Comparison of ENCODE assay signal across 1 cellular context in the genomic region with DNA sequence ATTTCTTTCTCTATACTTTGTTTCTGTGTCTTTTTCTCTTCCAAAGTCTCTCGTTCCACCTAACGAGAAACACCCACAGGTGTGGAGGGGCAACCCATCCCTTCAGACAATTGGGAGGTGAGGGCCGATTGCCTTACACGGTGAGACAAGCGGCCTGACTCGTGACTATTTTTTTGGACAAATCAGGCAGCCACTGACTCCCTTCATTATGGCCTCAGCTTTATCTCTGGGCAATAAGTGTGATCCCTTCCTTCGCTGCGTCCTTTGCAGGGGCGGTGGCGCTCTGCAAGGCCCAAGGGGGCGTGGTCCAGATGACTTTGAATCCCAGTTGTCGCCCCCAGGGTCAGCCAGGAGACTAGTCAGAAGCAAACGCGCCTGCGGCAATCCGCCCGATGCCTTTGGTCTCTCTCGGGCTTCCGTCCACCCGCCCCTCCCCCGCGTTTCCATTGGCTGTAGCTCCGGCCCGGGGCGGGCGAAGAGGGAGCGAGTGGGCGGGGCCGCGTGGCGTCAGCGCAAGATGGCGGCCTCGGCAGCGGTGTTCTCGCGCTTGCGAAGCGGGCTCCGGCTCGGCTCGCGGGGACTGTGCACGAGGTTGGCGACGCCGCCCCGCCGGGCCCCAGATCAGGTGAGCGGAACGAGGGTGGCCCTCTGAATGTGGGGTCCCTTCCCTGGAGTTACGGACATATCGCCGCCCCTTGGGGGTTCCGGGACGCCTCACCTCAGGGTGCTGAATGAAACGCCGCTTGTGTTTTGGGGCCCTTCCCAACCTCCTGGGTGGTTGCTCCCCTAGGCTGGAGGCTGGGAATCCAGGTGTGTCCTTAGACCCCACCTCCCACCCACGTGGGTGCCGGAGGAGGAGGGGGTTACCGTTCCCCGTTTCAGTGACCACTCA.
A peak's percentile ranks its signal among the peaks of the same experiment; 100 is the strongest.
TF ChIP-seq lines count a peak whose summit lies in the region.

A gene (plus strand): TSS at position 502 of the 892 bp plus-strand sequence. CDS start 16 bp downstream, at position 518.

TF ChIP-seq in HEK293, 187 proteins besides CTCF, POLR2A, EP300 and RAD21 (continued from another document and continues in another):
- TF ChIP-seq, protein P1, sequence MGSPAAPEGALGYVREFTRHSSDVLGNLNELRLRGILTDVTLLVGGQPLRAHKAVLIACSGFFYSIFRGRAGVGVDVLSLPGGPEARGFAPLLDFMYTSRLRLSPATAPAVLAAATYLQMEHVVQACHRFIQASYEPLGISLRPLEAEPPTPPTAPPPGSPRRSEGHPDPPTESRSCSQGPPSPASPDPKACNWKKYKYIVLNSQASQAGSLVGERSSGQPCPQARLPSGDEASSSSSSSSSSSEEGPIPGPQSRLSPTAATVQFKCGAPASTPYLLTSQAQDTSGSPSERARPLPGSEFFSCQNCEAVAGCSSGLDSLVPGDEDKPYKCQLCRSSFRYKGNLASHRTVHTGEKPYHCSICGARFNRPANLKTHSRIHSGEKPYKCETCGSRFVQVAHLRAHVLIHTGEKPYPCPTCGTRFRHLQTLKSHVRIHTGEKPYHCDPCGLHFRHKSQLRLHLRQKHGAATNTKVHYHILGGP (tag by site-specific recombination; IDR thresholded peaks at IDR 0.05) = no peak
- TF ChIP-seq, protein P2, sequence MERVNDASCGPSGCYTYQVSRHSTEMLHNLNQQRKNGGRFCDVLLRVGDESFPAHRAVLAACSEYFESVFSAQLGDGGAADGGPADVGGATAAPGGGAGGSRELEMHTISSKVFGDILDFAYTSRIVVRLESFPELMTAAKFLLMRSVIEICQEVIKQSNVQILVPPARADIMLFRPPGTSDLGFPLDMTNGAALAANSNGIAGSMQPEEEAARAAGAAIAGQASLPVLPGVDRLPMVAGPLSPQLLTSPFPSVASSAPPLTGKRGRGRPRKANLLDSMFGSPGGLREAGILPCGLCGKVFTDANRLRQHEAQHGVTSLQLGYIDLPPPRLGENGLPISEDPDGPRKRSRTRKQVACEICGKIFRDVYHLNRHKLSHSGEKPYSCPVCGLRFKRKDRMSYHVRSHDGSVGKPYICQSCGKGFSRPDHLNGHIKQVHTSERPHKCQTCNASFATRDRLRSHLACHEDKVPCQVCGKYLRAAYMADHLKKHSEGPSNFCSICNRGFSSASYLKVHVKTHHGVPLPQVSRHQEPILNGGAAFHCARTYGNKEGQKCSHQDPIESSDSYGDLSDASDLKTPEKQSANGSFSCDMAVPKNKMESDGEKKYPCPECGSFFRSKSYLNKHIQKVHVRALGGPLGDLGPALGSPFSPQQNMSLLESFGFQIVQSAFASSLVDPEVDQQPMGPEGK (tag by site-specific recombination; IDR thresholded peaks at IDR 0.05) = peak; percentile 99
- TF ChIP-seq ZNF416 (tag by site-specific recombination; IDR thresholded peaks at IDR 0.05) = no peak
- TF ChIP-seq ZNF292 (tag by site-specific recombination; IDR thresholded peaks at IDR 0.05; ENCODE audit: borderline replicate concordance, low read depth) = no peak
- no peak for TF ChIP-seq MYNN (tag by site-specific recombination; IDR thresholded peaks at IDR 0.05; ENCODE audit: borderline replicate concordance)
- TF ChIP-seq, protein P3, sequence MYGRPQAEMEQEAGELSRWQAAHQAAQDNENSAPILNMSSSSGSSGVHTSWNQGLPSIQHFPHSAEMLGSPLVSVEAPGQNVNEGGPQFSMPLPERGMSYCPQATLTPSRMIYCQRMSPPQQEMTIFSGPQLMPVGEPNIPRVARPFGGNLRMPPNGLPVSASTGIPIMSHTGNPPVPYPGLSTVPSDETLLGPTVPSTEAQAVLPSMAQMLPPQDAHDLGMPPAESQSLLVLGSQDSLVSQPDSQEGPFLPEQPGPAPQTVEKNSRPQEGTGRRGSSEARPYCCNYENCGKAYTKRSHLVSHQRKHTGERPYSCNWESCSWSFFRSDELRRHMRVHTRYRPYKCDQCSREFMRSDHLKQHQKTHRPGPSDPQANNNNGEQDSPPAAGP (tag by site-specific recombination; IDR thresholded peaks at IDR 0.05) = peak; percentile 94
- TF ChIP-seq, protein P4, sequence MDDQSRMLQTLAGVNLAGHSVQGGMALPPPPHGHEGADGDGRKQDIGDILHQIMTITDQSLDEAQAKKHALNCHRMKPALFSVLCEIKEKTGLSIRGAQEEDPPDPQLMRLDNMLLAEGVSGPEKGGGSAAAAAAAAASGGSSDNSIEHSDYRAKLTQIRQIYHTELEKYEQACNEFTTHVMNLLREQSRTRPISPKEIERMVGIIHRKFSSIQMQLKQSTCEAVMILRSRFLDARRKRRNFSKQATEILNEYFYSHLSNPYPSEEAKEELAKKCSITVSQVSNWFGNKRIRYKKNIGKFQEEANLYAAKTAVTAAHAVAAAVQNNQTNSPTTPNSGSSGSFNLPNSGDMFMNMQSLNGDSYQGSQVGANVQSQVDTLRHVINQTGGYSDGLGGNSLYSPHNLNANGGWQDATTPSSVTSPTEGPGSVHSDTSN (CRISPR knock-in tag; IDR thresholded peaks at IDR 0.05) = peak; percentile 45; the same call in 1 of the 2 replicates
- TF ChIP-seq, protein P5, sequence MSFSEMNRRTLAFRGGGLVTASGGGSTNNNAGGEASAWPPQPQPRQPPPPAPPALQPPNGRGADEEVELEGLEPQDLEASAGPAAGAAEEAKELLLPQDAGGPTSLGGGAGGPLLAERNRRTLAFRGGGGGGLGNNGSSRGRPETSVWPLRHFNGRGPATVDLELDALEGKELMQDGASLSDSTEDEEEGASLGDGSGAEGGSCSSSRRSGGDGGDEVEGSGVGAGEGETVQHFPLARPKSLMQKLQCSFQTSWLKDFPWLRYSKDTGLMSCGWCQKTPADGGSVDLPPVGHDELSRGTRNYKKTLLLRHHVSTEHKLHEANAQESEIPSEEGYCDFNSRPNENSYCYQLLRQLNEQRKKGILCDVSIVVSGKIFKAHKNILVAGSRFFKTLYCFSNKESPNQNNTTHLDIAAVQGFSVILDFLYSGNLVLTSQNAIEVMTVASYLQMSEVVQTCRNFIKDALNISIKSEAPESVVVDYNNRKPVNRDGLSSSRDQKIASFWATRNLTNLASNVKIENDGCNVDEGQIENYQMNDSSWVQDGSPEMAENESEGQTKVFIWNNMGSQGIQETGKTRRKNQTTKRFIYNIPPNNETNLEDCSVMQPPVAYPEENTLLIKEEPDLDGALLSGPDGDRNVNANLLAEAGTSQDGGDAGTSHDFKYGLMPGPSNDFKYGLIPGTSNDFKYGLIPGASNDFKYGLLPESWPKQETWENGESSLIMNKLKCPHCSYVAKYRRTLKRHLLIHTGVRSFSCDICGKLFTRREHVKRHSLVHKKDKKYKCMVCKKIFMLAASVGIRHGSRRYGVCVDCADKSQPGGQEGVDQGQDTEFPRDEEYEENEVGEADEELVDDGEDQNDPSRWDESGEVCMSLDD (tag by site-specific recombination; IDR thresholded peaks at IDR 0.05) = peak; percentile 86
- TF ChIP-seq ZNF529 (tag by site-specific recombination; IDR thresholded peaks at IDR 0.05; ENCODE audit: insufficient replicate concordance) = no peak
- TF ChIP-seq ZNF350 (tag by site-specific recombination; IDR thresholded peaks at IDR 0.05) = no peak
- no peak for TF ChIP-seq ZNF48 (tag by site-specific recombination; IDR thresholded peaks at IDR 0.05)
- TF ChIP-seq ZNF558 (tag by site-specific recombination; IDR thresholded peaks at IDR 0.05) = no peak; the same call in 1 of the 2 replicates
- TF ChIP-seq, protein P6, sequence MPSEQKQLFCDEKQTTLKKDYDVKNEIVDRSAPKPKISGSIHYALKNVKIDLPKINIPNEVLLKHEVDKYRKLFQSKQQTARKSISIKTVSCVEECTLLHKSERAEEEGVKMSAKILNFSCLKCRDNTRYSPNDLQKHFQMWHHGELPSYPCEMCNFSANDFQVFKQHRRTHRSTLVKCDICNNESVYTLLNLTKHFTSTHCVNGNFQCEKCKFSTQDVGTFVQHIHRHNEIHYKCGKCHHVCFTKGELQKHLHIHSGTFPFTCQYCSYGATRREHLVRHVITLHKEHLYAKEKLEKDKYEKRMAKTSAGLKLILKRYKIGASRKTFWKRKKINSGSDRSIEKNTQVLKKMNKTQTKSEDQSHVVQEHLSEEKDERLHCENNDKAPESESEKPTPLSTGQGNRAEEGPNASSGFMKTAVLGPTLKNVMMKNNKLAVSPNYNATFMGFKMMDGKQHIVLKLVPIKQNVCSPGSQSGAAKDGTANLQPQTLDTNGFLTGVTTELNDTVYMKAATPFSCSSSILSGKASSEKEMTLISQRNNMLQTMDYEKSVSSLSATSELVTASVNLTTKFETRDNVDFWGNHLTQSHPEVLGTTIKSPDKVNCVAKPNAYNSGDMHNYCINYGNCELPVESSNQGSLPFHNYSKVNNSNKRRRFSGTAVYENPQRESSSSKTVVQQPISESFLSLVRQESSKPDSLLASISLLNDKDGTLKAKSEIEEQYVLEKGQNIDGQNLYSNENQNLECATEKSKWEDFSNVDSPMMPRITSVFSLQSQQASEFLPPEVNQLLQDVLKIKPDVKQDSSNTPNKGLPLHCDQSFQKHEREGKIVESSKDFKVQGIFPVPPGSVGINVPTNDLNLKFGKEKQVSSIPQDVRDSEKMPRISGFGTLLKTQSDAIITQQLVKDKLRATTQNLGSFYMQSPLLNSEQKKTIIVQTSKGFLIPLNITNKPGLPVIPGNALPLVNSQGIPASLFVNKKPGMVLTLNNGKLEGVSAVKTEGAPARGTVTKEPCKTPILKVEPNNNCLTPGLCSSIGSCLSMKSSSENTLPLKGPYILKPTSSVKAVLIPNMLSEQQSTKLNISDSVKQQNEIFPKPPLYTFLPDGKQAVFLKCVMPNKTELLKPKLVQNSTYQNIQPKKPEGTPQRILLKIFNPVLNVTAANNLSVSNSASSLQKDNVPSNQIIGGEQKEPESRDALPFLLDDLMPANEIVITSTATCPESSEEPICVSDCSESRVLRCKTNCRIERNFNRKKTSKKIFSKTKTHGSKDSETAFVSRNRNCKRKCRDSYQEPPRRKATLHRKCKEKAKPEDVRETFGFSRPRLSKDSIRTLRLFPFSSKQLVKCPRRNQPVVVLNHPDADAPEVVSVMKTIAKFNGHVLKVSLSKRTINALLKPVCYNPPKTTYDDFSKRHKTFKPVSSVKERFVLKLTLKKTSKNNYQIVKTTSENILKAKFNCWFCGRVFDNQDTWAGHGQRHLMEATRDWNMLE (tag by site-specific recombination; conservative IDR thresholded peaks at IDR 0.05; ENCODE audit: low read depth) = 0 out of 2 replicates have a peak, but pooled peaks have one; percentile 37
- TF ChIP-seq ZNF707 (tag by site-specific recombination; IDR thresholded peaks at IDR 0.05) = no peak
- no peak for TF ChIP-seq ZNF747 (tag by site-specific recombination; IDR thresholded peaks at IDR 0.05)
- no peak for TF ChIP-seq ZNF830 (tag by site-specific recombination; IDR thresholded peaks at IDR 0.05; ENCODE audit: low read depth)
- TF ChIP-seq PRDM1 (tag by site-specific recombination; IDR thresholded peaks at IDR 0.05) = no peak
- peak; percentile 97 for TF ChIP-seq YY2 (tag by site-specific recombination; IDR thresholded peaks at IDR 0.05)
- TF ChIP-seq, protein P7, sequence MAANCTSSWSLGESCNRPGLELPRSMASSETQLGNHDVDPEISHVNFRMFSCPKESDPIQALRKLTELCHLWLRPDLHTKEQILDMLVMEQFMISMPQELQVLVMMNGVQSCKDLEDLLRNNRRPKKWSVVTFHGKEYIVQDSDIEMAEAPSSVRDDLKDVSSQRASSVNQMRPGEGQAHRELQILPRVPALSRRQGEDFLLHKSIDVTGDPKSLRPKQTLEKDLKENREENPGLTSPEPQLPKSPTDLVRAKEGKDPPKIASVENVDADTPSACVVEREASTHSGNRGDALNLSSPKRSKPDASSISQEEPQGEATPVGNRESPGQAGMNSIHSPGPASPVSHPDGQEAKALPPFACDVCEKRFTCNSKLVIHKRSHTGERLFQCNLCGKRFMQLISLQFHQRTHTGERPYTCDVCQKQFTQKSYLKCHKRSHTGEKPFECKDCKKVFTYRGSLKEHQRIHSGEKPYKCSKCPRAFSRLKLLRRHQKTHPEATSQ (tag by site-specific recombination; IDR thresholded peaks at IDR 0.05) = peak; percentile 78; the same call in 1 of the 2 replicates
- TF ChIP-seq, protein P8, sequence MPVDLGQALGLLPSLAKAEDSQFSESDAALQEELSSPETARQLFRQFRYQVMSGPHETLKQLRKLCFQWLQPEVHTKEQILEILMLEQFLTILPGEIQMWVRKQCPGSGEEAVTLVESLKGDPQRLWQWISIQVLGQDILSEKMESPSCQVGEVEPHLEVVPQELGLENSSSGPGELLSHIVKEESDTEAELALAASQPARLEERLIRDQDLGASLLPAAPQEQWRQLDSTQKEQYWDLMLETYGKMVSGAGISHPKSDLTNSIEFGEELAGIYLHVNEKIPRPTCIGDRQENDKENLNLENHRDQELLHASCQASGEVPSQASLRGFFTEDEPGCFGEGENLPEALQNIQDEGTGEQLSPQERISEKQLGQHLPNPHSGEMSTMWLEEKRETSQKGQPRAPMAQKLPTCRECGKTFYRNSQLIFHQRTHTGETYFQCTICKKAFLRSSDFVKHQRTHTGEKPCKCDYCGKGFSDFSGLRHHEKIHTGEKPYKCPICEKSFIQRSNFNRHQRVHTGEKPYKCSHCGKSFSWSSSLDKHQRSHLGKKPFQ (tag by site-specific recombination; IDR thresholded peaks at IDR 0.05) = peak; percentile 69; the same call in 1 of the 2 replicates
- no peak for TF ChIP-seq HOXA7 (CRISPR knock-in tag; IDR thresholded peaks at IDR 0.05; ENCODE audit: borderline replicate concordance)
- peak; percentile 91 for TF ChIP-seq ZNF366 (tag by site-specific recombination; conservative IDR thresholded peaks at IDR 0.05)
- TF ChIP-seq, protein P9, sequence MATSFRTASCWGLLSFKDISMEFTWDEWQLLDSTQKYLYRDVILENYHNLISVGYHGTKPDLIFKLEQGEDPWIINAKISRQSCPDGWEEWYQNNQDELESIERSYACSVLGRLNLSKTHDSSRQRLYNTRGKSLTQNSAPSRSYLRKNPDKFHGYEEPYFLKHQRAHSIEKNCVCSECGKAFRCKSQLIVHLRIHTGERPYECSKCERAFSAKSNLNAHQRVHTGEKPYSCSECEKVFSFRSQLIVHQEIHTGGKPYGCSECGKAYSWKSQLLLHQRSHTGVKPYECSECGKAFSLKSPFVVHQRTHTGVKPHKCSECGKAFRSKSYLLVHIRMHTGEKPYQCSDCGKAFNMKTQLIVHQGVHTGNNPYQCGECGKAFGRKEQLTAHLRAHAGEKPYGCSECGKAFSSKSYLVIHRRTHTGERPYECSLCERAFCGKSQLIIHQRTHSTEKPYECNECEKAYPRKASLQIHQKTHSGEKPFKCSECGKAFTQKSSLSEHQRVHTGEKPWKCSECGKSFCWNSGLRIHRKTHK (tag by site-specific recombination; IDR thresholded peaks at IDR 0.05) = no peak
- peak; percentile 85 for TF ChIP-seq GLIS2 (tag by site-specific recombination; IDR thresholded peaks at IDR 0.05)
- TF ChIP-seq, protein P10, sequence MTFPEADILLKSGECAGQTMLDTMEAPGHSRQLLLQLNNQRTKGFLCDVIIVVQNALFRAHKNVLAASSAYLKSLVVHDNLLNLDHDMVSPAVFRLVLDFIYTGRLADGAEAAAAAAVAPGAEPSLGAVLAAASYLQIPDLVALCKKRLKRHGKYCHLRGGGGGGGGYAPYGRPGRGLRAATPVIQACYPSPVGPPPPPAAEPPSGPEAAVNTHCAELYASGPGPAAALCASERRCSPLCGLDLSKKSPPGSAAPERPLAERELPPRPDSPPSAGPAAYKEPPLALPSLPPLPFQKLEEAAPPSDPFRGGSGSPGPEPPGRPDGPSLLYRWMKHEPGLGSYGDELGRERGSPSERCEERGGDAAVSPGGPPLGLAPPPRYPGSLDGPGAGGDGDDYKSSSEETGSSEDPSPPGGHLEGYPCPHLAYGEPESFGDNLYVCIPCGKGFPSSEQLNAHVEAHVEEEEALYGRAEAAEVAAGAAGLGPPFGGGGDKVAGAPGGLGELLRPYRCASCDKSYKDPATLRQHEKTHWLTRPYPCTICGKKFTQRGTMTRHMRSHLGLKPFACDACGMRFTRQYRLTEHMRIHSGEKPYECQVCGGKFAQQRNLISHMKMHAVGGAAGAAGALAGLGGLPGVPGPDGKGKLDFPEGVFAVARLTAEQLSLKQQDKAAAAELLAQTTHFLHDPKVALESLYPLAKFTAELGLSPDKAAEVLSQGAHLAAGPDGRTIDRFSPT (tag by site-specific recombination; IDR thresholded peaks at IDR 0.05) = no peak
